22 cellular contexts compared by ENCODE assay signal in the genomic region with DNA sequence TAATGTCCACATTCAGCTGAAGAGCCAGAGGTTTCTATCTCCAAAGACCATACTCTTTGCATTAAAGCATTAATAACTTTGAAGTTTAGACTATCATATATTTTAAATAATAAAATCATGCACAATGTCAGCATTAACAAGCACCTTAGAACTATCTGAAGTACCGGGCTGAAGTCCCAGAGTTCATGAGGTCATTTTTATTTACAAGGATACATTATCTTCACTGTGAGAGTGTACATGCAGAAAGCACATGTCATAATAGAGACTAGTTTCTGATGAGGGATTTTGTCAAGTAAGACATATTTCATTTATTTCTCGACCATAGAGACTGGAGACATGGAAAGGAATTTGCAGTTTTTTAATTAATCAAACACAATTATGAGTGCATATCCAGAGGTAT. TPM values are rescaled to one million over a fixed set of nuclear protein-coding genes. Genes with fewer than 3 reads are reported as not detected.
"Had no signal": no experiment of that assay in that cellular context is flagged by ENCODE, and none has a peak within 500 bp of the region (broad histone marks: within the 10 kb centered on the region; RNA-seq: fewer than 3 reads in every experiment).

No MANE protein-coding gene starts in this region.

- FAIRE-seq: RCC 7860 had no signal

- H3K27ac ChIP-seq: SJSA1, SK-N-MC had no signal

- H3K27me3 ChIP-seq: SJSA1 had no signal

- H3K36me3 ChIP-seq: SJSA1 had no signal

- H3K9me3 ChIP-seq: SJSA1 had no signal

- H3K4me1 ChIP-seq: SJSA1 had no signal

- DNase-seq: IMR-90, Karpas-422, KG1, MM.1S, NCI-H1092 treated with DMSO at 0.1 percent for 48 hours, NCI-H1417, NCI-H1436 treated with DMSO at 0.1 percent for 48 hours, NCI-H1694, NCI-H187 treated with DMSO at 0.1 percent for 48 hours, NCI-H2029 treated with DMSO at 0.1 percent for 48 hours, NCI-H2107, NCI-H2227 treated with DMSO at 0.1 percent for 48 hours, NCI-H524 treated with DMSO at 0.1 percent for 48 hours, NCI-H774, Right ventricle myocardium superior, RPMI8226, SIG-M5 had no signal

- H3K4me3 ChIP-seq: SJSA1, SK-N-MC had no signal

RNA-seq across cellular contexts. Expression of gene SI, which starts 52.4 kb away (rescaled TPM):
- total RNA-seq: IMR-90, M059J, NCI-H460, Right ventricle myocardium superior, SJSA1 had no signal
- polyA plus RNA-seq: IMR-90 had no signal
